In genomic region chr4:87353592-87353991, GRCh38 we compare ENCODE assay signal across 8 cellular contexts. TPM values are rescaled to one million over a fixed set of nuclear protein-coding genes. Genes with fewer than 3 reads are reported as not detected.
A peak's percentile ranks its signal among the peaks of the same experiment; 100 is the strongest.
DNase-seq lines count a peak whose midpoint lies in the region; ATAC-seq and TF ChIP-seq lines count a peak whose summit lies in the region.

No MANE protein-coding gene starts in this region.

- CTCF ChIA-PET in activated CD8-positive, alpha-beta memory T cell treated with anti-CD3 and anti-CD28 coated beads, Interleukin-2, amount 10 ng/mL, durations not matched to agents 7 days and 5 days (lab: Charles Lee), result interaction anchor here (0.7 to 1.7 kb wide), 3 partner anchors 19 to 62 kb away, joined by 3 to 5 read pairs (median 3); no protein-coding TSS in a partner anchor

- H3K4me3 ChIP-seq in GM23338, result no peak overlapping the region

- peaks cover 5% of the 10 kb centered on the region for H3K4me1 Mint-ChIP-seq in activated CD8-positive, alpha-beta memory T cell treated with anti-CD3 and anti-CD28 coated beads, Interleukin-2, amount 10 ng/mL, durations not matched to agents 7 days and 5 days
- H3K4me1 Mint-ChIP-seq in GM23338, result peaks cover 8% of the 10 kb centered on the region; the same call in 2 of the 3 replicates
- H3K4me1 Mint-ChIP-seq in activated T-cell treated with anti-CD3 and anti-CD28 coated beads, Interleukin-2, amount 50 U/mL, for 72 hours (ENCODE audit: low read depth), result no peaks in the 10 kb centered on the region

- H3K9me2 ChIP-seq in GM23338 (ENCODE audit: insufficient read depth), result no peaks in the 10 kb centered on the region

- H3K27me3 Mint-ChIP-seq in activated CD8-positive, alpha-beta memory T cell treated with anti-CD3 and anti-CD28 coated beads, Interleukin-2, amount 10 ng/mL, durations not matched to agents 7 days and 5 days, result no peaks in the 10 kb centered on the region
- H3K27me3 Mint-ChIP-seq in GM23338 (ENCODE audit: insufficient read depth, low read depth, poor library complexity), result peaks cover 2% of the 10 kb centered on the region
- H3K27me3 Mint-ChIP-seq in activated T-cell treated with anti-CD3 and anti-CD28 coated beads, Interleukin-2, amount 50 U/mL, for 72 hours (ENCODE audit: low read depth), result no peaks in the 10 kb centered on the region

- intact Hi-C loops in head of caudate nucleus (cut with DNase I), result no loop called here

- TF ChIP-seq CTCF in GM23338 (conservative IDR thresholded peaks at IDR 0.05; ENCODE audit: low read depth in 2 of 2), result peak; percentile 90 to 97

- no peaks in the 10 kb centered on the region for H3F3A ChIP-seq in GM23338 (replicated peaks; ENCODE audit: low read depth)

- no peaks in the 10 kb centered on the region for H3K79me2 ChIP-seq in GM23338 (replicated peaks; ENCODE audit: insufficient read depth)

- DNase-seq in activated CD8-positive, alpha-beta memory T cell treated with anti-CD3 and anti-CD28 coated beads for 24 hours, result peak; percentile 59
- no peak for DNase-seq in activated CD8-positive, alpha-beta memory T cell treated with anti-CD3 and anti-CD28 coated beads, Interleukin-2, amount 10 ng/mL, durations not matched to agents 7 days and 5 days
- DNase-seq in GM23338 (ENCODE audit: low spot score), result peak; percentile 71
- DNase-seq in LHCN-M2 (ENCODE audit: low read depth), result peak; percentile 64
- DNase-seq in activated T-cell treated with anti-CD3 and anti-CD28 coated beads, Interleukin-2, amount 50 U/mL, for 72 hours, result peak; percentile 7 to 33
- peak in 24 of 42 donors; percentile 2 to 63 (median 29) for DNase-seq in head of caudate nucleus
- DNase-seq in stimulated activated CD4-positive, alpha-beta T cell treated with anti-CD3 and anti-CD28 coated beads, Interleukin-12 subunit alpha, Interleukin-12 subunit beta, amount 100 ng/mL, for 48 hours (ENCODE audit: low read depth in 2 of 3, low spot score in 1 of 3), result peak in 2 of 3 donors; percentile 3 to 19
- DNase-seq in DMS153 (lab: John Stamatoyannopoulos, UW), result no peak

- ATAC-seq in activated CD8-positive, alpha-beta memory T cell treated with anti-CD3 and anti-CD28 coated beads, Interleukin-2, amount 10 ng/mL, durations not matched to agents 7 days and 5 days, result no peak
- ATAC-seq in GM23338, result peak; percentile 87
- ATAC-seq in activated T-cell treated with anti-CD3 and anti-CD28 coated beads, Interleukin-2, amount 50 U/mL, for 72 hours (replicated peaks in 1 of 2), result peak in 1 of 2 donors; percentile 41

- no peak overlapping the region for H3K27ac ChIP-seq in GM23338 (ENCODE audit: low read depth)

- no peak overlapping the region for H3K27ac Mint-ChIP-seq in activated CD8-positive, alpha-beta memory T cell treated with anti-CD3 and anti-CD28 coated beads, Interleukin-2, amount 10 ng/mL, durations not matched to agents 7 days and 5 days
- no peak overlapping the region for H3K27ac Mint-ChIP-seq in GM23338
- H3K27ac Mint-ChIP-seq in activated T-cell treated with anti-CD3 and anti-CD28 coated beads, Interleukin-2, amount 50 U/mL, for 72 hours, result no peak overlapping the region

- peaks cover 16% of the 10 kb centered on the region for H3K36me3 Mint-ChIP-seq in activated CD8-positive, alpha-beta memory T cell treated with anti-CD3 and anti-CD28 coated beads, Interleukin-2, amount 10 ng/mL, durations not matched to agents 7 days and 5 days
- no peaks in the 10 kb centered on the region for H3K36me3 Mint-ChIP-seq in GM23338 (ENCODE audit: low read depth)
- peaks cover 2 to 3% of the 10 kb centered on the region in 2 donors for H3K36me3 Mint-ChIP-seq in activated T-cell treated with anti-CD3 and anti-CD28 coated beads, Interleukin-2, amount 50 U/mL, for 72 hours (ENCODE audit: insufficient read depth in 2 of 2)

- H3K27me3 ChIP-seq in GM23338 (ENCODE audit: insufficient read depth), result no peaks in the 10 kb centered on the region

- no peak overlapping the region for H3K4me3 Mint-ChIP-seq in activated CD8-positive, alpha-beta memory T cell treated with anti-CD3 and anti-CD28 coated beads, Interleukin-2, amount 10 ng/mL, durations not matched to agents 7 days and 5 days
- H3K4me3 Mint-ChIP-seq in GM23338, result no peak overlapping the region
- H3K4me3 Mint-ChIP-seq in activated T-cell treated with anti-CD3 and anti-CD28 coated beads, Interleukin-2, amount 50 U/mL, for 72 hours, result no peak overlapping the region

- H3K4me2 ChIP-seq in GM23338, result no peak overlapping the region

- H3K9me3 Mint-ChIP-seq in activated CD8-positive, alpha-beta memory T cell treated with anti-CD3 and anti-CD28 coated beads, Interleukin-2, amount 10 ng/mL, durations not matched to agents 7 days and 5 days (ENCODE audit: low read depth), result no peaks in the 10 kb centered on the region
- no peaks in the 10 kb centered on the region for H3K9me3 Mint-ChIP-seq in GM23338
- no peaks in the 10 kb centered on the region for H3K9me3 Mint-ChIP-seq in activated T-cell treated with anti-CD3 and anti-CD28 coated beads, Interleukin-2, amount 50 U/mL, for 72 hours

- no peaks in the 10 kb centered on the region for H3K36me3 ChIP-seq in GM23338 (ENCODE audit: insufficient read depth)

- H3K4me1 ChIP-seq in GM23338 (ENCODE audit: insufficient read depth), result peaks cover 12% of the 10 kb centered on the region; the same call in 1 of the 2 replicates

- no peak overlapping the region for H2AFZ ChIP-seq in GM23338

- H4K20me1 ChIP-seq in GM23338 (replicated peaks; ENCODE audit: insufficient read depth), result no peaks in the 10 kb centered on the region

TF ChIP-seq in GM23338, 12 proteins besides CTCF, POLR2A, EP300 and RAD21 (continues in another document):
- no peak for TF ChIP-seq POLR2AphosphoS5 (IDR thresholded peaks at IDR 0.05; ENCODE audit: low read depth)
- TF ChIP-seq, protein P1, sequence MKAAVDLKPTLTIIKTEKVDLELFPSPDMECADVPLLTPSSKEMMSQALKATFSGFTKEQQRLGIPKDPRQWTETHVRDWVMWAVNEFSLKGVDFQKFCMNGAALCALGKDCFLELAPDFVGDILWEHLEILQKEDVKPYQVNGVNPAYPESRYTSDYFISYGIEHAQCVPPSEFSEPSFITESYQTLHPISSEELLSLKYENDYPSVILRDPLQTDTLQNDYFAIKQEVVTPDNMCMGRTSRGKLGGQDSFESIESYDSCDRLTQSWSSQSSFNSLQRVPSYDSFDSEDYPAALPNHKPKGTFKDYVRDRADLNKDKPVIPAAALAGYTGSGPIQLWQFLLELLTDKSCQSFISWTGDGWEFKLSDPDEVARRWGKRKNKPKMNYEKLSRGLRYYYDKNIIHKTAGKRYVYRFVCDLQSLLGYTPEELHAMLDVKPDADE (IDR thresholded peaks at IDR 0.05), result no peak
- TF ChIP-seq ZNF114 (CRISPR knock-in tag; IDR thresholded peaks at IDR 0.05), result no peak
- TF ChIP-seq CREB1 (CRISPR knock-in tag; IDR thresholded peaks at IDR 0.05; ENCODE audit: low read depth), result no peak
- TF ChIP-seq ZNF331 (CRISPR knock-in tag; IDR thresholded peaks at IDR 0.05; ENCODE audit: low read depth), result no peak
- no peak for TF ChIP-seq JUNB (IDR thresholded peaks at IDR 0.05; ENCODE audit: unreplicated experiment)
- TF ChIP-seq EZH2 (IDR thresholded peaks at IDR 0.05; ENCODE audit: low read depth, unreplicated experiment), result no peak
- TF ChIP-seq EZH2phosphoT487 (IDR thresholded peaks at IDR 0.05; ENCODE audit: unreplicated experiment), result no peak
- no peak for TF ChIP-seq NANOG (IDR thresholded peaks at IDR 0.05; ENCODE audit: borderline replicate concordance)
- TF ChIP-seq, protein P2, sequence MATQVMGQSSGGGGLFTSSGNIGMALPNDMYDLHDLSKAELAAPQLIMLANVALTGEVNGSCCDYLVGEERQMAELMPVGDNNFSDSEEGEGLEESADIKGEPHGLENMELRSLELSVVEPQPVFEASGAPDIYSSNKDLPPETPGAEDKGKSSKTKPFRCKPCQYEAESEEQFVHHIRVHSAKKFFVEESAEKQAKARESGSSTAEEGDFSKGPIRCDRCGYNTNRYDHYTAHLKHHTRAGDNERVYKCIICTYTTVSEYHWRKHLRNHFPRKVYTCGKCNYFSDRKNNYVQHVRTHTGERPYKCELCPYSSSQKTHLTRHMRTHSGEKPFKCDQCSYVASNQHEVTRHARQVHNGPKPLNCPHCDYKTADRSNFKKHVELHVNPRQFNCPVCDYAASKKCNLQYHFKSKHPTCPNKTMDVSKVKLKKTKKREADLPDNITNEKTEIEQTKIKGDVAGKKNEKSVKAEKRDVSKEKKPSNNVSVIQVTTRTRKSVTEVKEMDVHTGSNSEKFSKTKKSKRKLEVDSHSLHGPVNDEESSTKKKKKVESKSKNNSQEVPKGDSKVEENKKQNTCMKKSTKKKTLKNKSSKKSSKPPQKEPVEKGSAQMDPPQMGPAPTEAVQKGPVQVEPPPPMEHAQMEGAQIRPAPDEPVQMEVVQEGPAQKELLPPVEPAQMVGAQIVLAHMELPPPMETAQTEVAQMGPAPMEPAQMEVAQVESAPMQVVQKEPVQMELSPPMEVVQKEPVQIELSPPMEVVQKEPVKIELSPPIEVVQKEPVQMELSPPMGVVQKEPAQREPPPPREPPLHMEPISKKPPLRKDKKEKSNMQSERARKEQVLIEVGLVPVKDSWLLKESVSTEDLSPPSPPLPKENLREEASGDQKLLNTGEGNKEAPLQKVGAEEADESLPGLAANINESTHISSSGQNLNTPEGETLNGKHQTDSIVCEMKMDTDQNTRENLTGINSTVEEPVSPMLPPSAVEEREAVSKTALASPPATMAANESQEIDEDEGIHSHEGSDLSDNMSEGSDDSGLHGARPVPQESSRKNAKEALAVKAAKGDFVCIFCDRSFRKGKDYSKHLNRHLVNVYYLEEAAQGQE (IDR thresholded peaks at IDR 0.05; ENCODE audit: unreplicated experiment), result no peak
- TF ChIP-seq STAT1 (IDR thresholded peaks at IDR 0.05; ENCODE audit: unreplicated experiment), result no peak

RNA-seq across cellular contexts. Expression of gene HSD17B13, which starts 30.9 kb away (rescaled TPM):
- total RNA-seq in activated CD8-positive, alpha-beta memory T cell treated with anti-CD3 and anti-CD28 coated beads, Interleukin-2, amount 10 ng/mL, durations not matched to agents 7 days and 5 days, result under 1 TPM; 0.09 to 0.29 TPM
- not detected in 2 replicates for total RNA-seq in GM23338 (2014; rRNA removed; shearing (Covaris generic))
- 0.15 TPM in 1 of 2 replicates, not detected in the other for polyA plus RNA-seq in GM23338 (2016; fragmentation: Nextera tagmentation; extraction: Ambion mirVana)
- not detected in 2 replicates for total RNA-seq in LHCN-M2 (2014; rRNA removed)
- polyA plus RNA-seq in LHCN-M2 (2012), result not detected
- total RNA-seq in activated T-cell treated with anti-CD3 and anti-CD28 coated beads, Interleukin-2, amount 50 U/mL, for 72 hours, result under 1 TPM; 0.14 TPM

RNA-seq across cellular contexts. Expression of gene HSD17B11, which starts 37.4 kb away (rescaled TPM):
- total RNA-seq in activated CD8-positive, alpha-beta memory T cell treated with anti-CD3 and anti-CD28 coated beads, Interleukin-2, amount 10 ng/mL, durations not matched to agents 7 days and 5 days, result 10 to 100 TPM; 30.0 to 31.9 TPM
- total RNA-seq in GM23338 (2014; rRNA removed; shearing (Covaris generic)), result 14.8 and 19.9 TPM in 2 replicates
- polyA plus RNA-seq in GM23338 (2016; fragmentation: Nextera tagmentation; extraction: Ambion mirVana), result 9.7 and 9.8 TPM in 2 replicates
- 30.5 and 32.4 TPM in 2 replicates for total RNA-seq in LHCN-M2 (2014; rRNA removed)
- polyA plus RNA-seq in LHCN-M2 (2012), result 9.0 TPM
- 10 to 100 TPM; 19.7 to 22.3 TPM for total RNA-seq in activated T-cell treated with anti-CD3 and anti-CD28 coated beads, Interleukin-2, amount 50 U/mL, for 72 hours

Comparison
In these comparisons a context has a peak if more than half of its experiments do, and no peak if none do; other contexts are left out.
1. DNase-seq: peak in activated CD8-positive, alpha-beta memory T cell treated with anti-CD3 and anti-CD28 coated beads for 24 hours (single experiment), GM23338 (single experiment), LHCN-M2 (single experiment), activated T-cell treated with anti-CD3 and anti-CD28 coated beads, Interleukin-2, amount 50 U/mL, for 72 hours (2 of 2), head of caudate nucleus (24 of 42) and stimulated activated CD4-positive, alpha-beta T cell treated with anti-CD3 and anti-CD28 coated beads, Interleukin-12 subunit alpha, Interleukin-12 subunit beta, amount 100 ng/mL, for 48 hours (2 of 3); none in activated CD8-positive, alpha-beta memory T cell treated with anti-CD3 and anti-CD28 coated beads, Interleukin-2, amount 10 ng/mL, durations not matched to agents 7 days and 5 days (single experiment) and DMS153 (single experiment).